Comparison of ENCODE assay signal across 9 cellular contexts in genomic region chr9:113737414-113738271, GRCh38.
DNase-seq lines count a peak whose midpoint lies in the region; ATAC-seq and TF ChIP-seq lines count a peak whose summit lies in the region.
"Had no signal": no experiment of that assay in that cellular context is flagged by ENCODE, and none has a peak within 500 bp of the region (broad histone marks: within the 10 kb centered on the region; RNA-seq: fewer than 3 reads in every experiment).

No MANE protein-coding gene starts in this region.

- no peak overlapping the region for H3K27ac ChIP-seq in PC-9

- peaks cover 55% of the 10 kb centered on the region; the same call in 1 of the 2 replicates for H3K27me3 ChIP-seq in PC-9 (ENCODE audit: insufficient read depth, low read depth)

- H3K4me2 ChIP-seq in PC-9, result no peak overlapping the region

- ATAC-seq in HG03378 (IDR thresholded peaks at IDR 0.05; ENCODE audit: unreplicated experiment), result no peak
- ATAC-seq in HG03196 (IDR thresholded peaks at IDR 0.05; ENCODE audit: unreplicated experiment), result no peak

- H3K4me3 ChIP-seq in Jurkat, Clone E6-1 (ENCODE audit: low read length), result no peak overlapping the region
- H3K4me3 ChIP-seq in PC-9, result no peak overlapping the region

- H3K4me1 ChIP-seq in PC-9 (replicated peaks; ENCODE audit: insufficient read depth), result no peaks in the 10 kb centered on the region

- no peaks in the 10 kb centered on the region for H3K36me3 ChIP-seq in PC-9 (ENCODE audit: low read depth)

- CTCF ChIA-PET in activated CD4-positive, alpha-beta memory T cell treated with anti-CD3 and anti-CD28 coated beads for 36 hours (lab: Charles Lee), result interaction anchor here (0.7 to 1.0 kb wide), 4 partner anchors 15 to 819 kb away, joined by 3 to 5 read pairs (median 4); no protein-coding TSS in a partner anchor
- CTCF ChIA-PET in activated CD4-positive, alpha-beta memory T cell treated with anti-CD3 and anti-CD28 coated beads, Interleukin-2, amount 10 ng/mL, durations not matched to agents 7 days and 5 days (lab: Charles Lee), result interaction anchor here (1.0 kb wide), 1 partner anchor 8 kb away, joined by 3 read pairs; no protein-coding TSS in a partner anchor
- CTCF ChIA-PET in PC-9 (lab: Charles Lee), result no interaction called here

- H3K9me3 Mint-ChIP-seq in activated CD4-positive, alpha-beta memory T cell treated with anti-CD3 and anti-CD28 coated beads for 36 hours, result peaks cover 3% of the 10 kb centered on the region
- H3K9me3 Mint-ChIP-seq in activated CD4-positive, alpha-beta memory T cell treated with anti-CD3 and anti-CD28 coated beads, Interleukin-2, amount 10 ng/mL, durations not matched to agents 7 days and 5 days, result no peaks in the 10 kb centered on the region
- peaks cover 13% of the 10 kb centered on the region for H3K9me3 Mint-ChIP-seq in mesothelial cell of epicardium

- no peak overlapping the region for H3K27ac Mint-ChIP-seq in activated CD4-positive, alpha-beta memory T cell treated with anti-CD3 and anti-CD28 coated beads for 36 hours
- H3K27ac Mint-ChIP-seq in activated CD4-positive, alpha-beta memory T cell treated with anti-CD3 and anti-CD28 coated beads, Interleukin-2, amount 10 ng/mL, durations not matched to agents 7 days and 5 days, result no peak overlapping the region
- no peak overlapping the region for H3K27ac Mint-ChIP-seq in mesothelial cell of epicardium
- H3K27ac Mint-ChIP-seq: activated naive CD4-positive, alpha-beta T cell treated with anti-CD3 and anti-CD28 coated beads, Interleukin-2, amount 50 U/mL, for 72 hours had no signal

- peak; percentile 37 for DNase-seq in activated CD4-positive, alpha-beta memory T cell treated with anti-CD3 and anti-CD28 coated beads for 36 hours
- DNase-seq in activated CD4-positive, alpha-beta memory T cell treated with anti-CD3 and anti-CD28 coated beads, Interleukin-2, amount 10 ng/mL, durations not matched to agents 7 days and 5 days, result no peak
- DNase-seq in Jurkat, Clone E6-1 (ENCODE audit: low read depth, low spot score), result peak; percentile 34
- DNase-seq in PC-9 (peak in 1 of 2 experiments; percentile 26), dermis blood vessel endothelial cell (peak; percentile 84), mesothelial cell of epicardium (ENCODE audit: low spot score in 2 of 2, unreplicated experiment in 2 of 2) (peak in 1 of 2 experiments; percentile 69)

- no peaks in the 10 kb centered on the region for H4K20me1 ChIP-seq in PC-9 (ENCODE audit: insufficient read depth)

- no peaks in the 10 kb centered on the region for H3K79me2 ChIP-seq in PC-9 (ENCODE audit: low read depth)

- H3F3A ChIP-seq in PC-9 (ENCODE audit: insufficient read depth, low read depth), result no peaks in the 10 kb centered on the region

- intact Hi-C loops in activated CD4-positive, alpha-beta memory T cell treated with anti-CD3 and anti-CD28 coated beads for 36 hours (cut with micrococcal nuclease), result loop anchor here (2.0 kb wide), 1 partner anchor 225 kb away; no protein-coding TSS in a partner anchor
- intact Hi-C loops in PC-9 (cut with micrococcal nuclease; ENCODE audit: unreplicated experiment), result loop anchor here (2.0 to 10.0 kb wide), 2 partner anchors 137 to 553 kb away; partner anchors contain the start of gene ZNF618

- H3K9me2 ChIP-seq in PC-9 (ENCODE audit: insufficient read depth), result no peaks in the 10 kb centered on the region

- no peak overlapping the region for H2AFZ ChIP-seq in PC-9

- H3K4me1 Mint-ChIP-seq in activated CD4-positive, alpha-beta memory T cell treated with anti-CD3 and anti-CD28 coated beads for 36 hours (ENCODE audit: low read depth), result no peaks in the 10 kb centered on the region
- H3K4me1 Mint-ChIP-seq in activated CD4-positive, alpha-beta memory T cell treated with anti-CD3 and anti-CD28 coated beads, Interleukin-2, amount 10 ng/mL, durations not matched to agents 7 days and 5 days, result no peaks in the 10 kb centered on the region
- H3K4me1 Mint-ChIP-seq in mesothelial cell of epicardium, result peaks cover 12% of the 10 kb centered on the region

- H3K27me3 Mint-ChIP-seq in activated CD4-positive, alpha-beta memory T cell treated with anti-CD3 and anti-CD28 coated beads for 36 hours, result peaks cover 7% of the 10 kb centered on the region
- no peaks in the 10 kb centered on the region for H3K27me3 Mint-ChIP-seq in activated CD4-positive, alpha-beta memory T cell treated with anti-CD3 and anti-CD28 coated beads, Interleukin-2, amount 10 ng/mL, durations not matched to agents 7 days and 5 days
- peaks cover 5% of the 10 kb centered on the region for H3K27me3 Mint-ChIP-seq in mesothelial cell of epicardium (ENCODE audit: low read depth)

- peak; percentile 80 for TF ChIP-seq CTCF in PC-9 (conservative IDR thresholded peaks at IDR 0.05)
- TF ChIP-seq CTCF in mesothelial cell of epicardium (IDR thresholded peaks at IDR 0.05; ENCODE audit: unreplicated experiment), result peak; percentile 92

- BruUV-seq in PC-9 (replicated peaks; lab: Mats Ljungman, UMichigan), result no TSS peak

- H3K4me3 Mint-ChIP-seq in activated CD4-positive, alpha-beta memory T cell treated with anti-CD3 and anti-CD28 coated beads for 36 hours, result no peak overlapping the region
- H3K4me3 Mint-ChIP-seq in activated CD4-positive, alpha-beta memory T cell treated with anti-CD3 and anti-CD28 coated beads, Interleukin-2, amount 10 ng/mL, durations not matched to agents 7 days and 5 days, result no peak overlapping the region
- no peak overlapping the region for H3K4me3 Mint-ChIP-seq in mesothelial cell of epicardium

- no peaks in the 10 kb centered on the region for H3K36me3 Mint-ChIP-seq in activated CD4-positive, alpha-beta memory T cell treated with anti-CD3 and anti-CD28 coated beads for 36 hours
- H3K36me3 Mint-ChIP-seq in activated CD4-positive, alpha-beta memory T cell treated with anti-CD3 and anti-CD28 coated beads, Interleukin-2, amount 10 ng/mL, durations not matched to agents 7 days and 5 days (ENCODE audit: low read depth), result no peaks in the 10 kb centered on the region
- H3K36me3 Mint-ChIP-seq in mesothelial cell of epicardium, result no peaks in the 10 kb centered on the region

- H3K9me3 ChIP-seq in PC-9 (ENCODE audit: insufficient read depth, low read depth), result no peaks in the 10 kb centered on the region

- POLR2A ChIA-PET in activated CD4-positive, alpha-beta memory T cell treated with anti-CD3 and anti-CD28 coated beads for 36 hours (lab: Charles Lee), result no interaction called here
- POLR2A ChIA-PET in activated CD4-positive, alpha-beta memory T cell treated with anti-CD3 and anti-CD28 coated beads, Interleukin-2, amount 10 ng/mL, durations not matched to agents 7 days and 5 days (lab: Charles Lee), result no interaction called here
- POLR2A ChIA-PET in PC-9 (lab: Charles Lee; ENCODE audit: unreplicated experiment), result no interaction called here
